ENCODE assay signal across 9 cellular contexts in genomic region chr11:36354221-36355003, GRCh38. TPM values are rescaled to one million over a fixed set of nuclear protein-coding genes. Genes with fewer than 3 reads are reported as not detected.
DNase-seq lines count a peak whose midpoint lies in the region; ATAC-seq and TF ChIP-seq lines count a peak whose summit lies in the region.
"Had no signal": no experiment of that assay in that cellular context is flagged by ENCODE, and none has a peak within 500 bp of the region (broad histone marks: within the 10 kb centered on the region; RNA-seq: fewer than 3 reads in every experiment).

No MANE protein-coding gene starts in this region.

- no peak overlapping the region for H3K4me3 ChIP-seq in mucosa of descending colon

- DNase-seq in RPMI7951 (ENCODE audit: low read depth), result peak; percentile 79
- DNase-seq in mucosa of descending colon, result no peak
- DNase-seq in NCI-H146 (lab: John Stamatoyannopoulos, UW), result no peak
- no peak for DNase-seq in stimulated activated naive CD4-positive, alpha-beta T cell treated with Interleukin-2 at 50 U/mL for 16 hours (lab: John Stamatoyannopoulos, UW)
- no peak for DNase-seq in ACHN
- DNase-seq in NCI-H774 (lab: John Stamatoyannopoulos, UW), result no peak
- DNase-seq: NCI-H748 treated with DMSO at 0.1 percent for 48 hours had no signal

- no peaks in the 10 kb centered on the region for H3K9me3 ChIP-seq in mucosa of descending colon

- intact Hi-C loops in mucosa of descending colon (cut with DNase I, micrococcal nuclease), result no loop called here

- no peak for TF ChIP-seq CTCF in mucosa of descending colon (IDR thresholded peaks at IDR 0.05)

- no peaks in the 10 kb centered on the region for H3K36me3 ChIP-seq in mucosa of descending colon (ENCODE audit: low read depth)

- in situ Hi-C loops in ACHN (cut with HindIII; ENCODE audit: low pct_ligation_motif_present, low pct_unique_long_range_greater_than_20kb, low sequenced_read_pairs), result no loop called here

- H3K4me1 ChIP-seq in mucosa of descending colon (ENCODE audit: low read depth), result peaks cover 33% of the 10 kb centered on the region

- ATAC-seq in GM18517 (IDR thresholded peaks at IDR 0.05; ENCODE audit: unreplicated experiment), result peak; percentile 96
- peak; percentile 80 for ATAC-seq in HG02588 (IDR thresholded peaks at IDR 0.05; ENCODE audit: unreplicated experiment)
- ATAC-seq in mucosa of descending colon, result peak; percentile 18

RNA-seq across cellular contexts. Expression of gene PRR5L, which starts 58.3 kb away (rescaled TPM):
- total RNA-seq in RPMI7951 (2014; rRNA removed; shearing (Covaris generic)), result 23.2 and 42.0 TPM in 2 replicates
- total RNA-seq in mucosa of descending colon, result 100 to 1,000 TPM; 138 to 250 (median 203) TPM

Comparison
In these comparisons a context has a peak if more than half of its experiments do, and no peak if none do; other contexts are left out.
1. ATAC-seq: peak in every context shown above with its lines; median percentile 96 in GM18517; 80 in HG02588; 18 in mucosa of descending colon.